ENCODE assay signal across 10 cellular contexts in genomic region chr10:59234814-59235429, GRCh38. TPM values are rescaled to one million over a fixed set of nuclear protein-coding genes. Genes with fewer than 3 reads are reported as not detected.
DNase-seq lines count a peak whose midpoint lies in the region; ATAC-seq and TF ChIP-seq lines count a peak whose summit lies in the region.
"Had no signal": no experiment of that assay in that cellular context is flagged by ENCODE, and none has a peak within 500 bp of the region (broad histone marks: within the 10 kb centered on the region; RNA-seq: fewer than 3 reads in every experiment).

No MANE protein-coding gene starts in this region.

- peak; percentile 42 for DNase-seq in ELR (ENCODE audit: low read depth)
- DNase-seq in adipocyte (ENCODE audit: low read depth) = peak; percentile 63
- DNase-seq in left lung = no peak
- no peak for DNase-seq in T-helper 2 cell treated with Interferon-gamma antibody and Interleukin-4, amounts not matched to agents 5 μg/mL and 100 μg/mL, for 36 hours (ENCODE audit: low spot score)
- DNase-seq in activated CD4-positive, alpha-beta T cell treated with anti-CD3 and anti-CD28 coated beads for 1 hour = no peak
- DNase-seq in GDM1 (lab: John Stamatoyannopoulos, UW) = no peak
- DNase-seq: activated B cell treated with CpG ODN at 0.5 μM for 24 hours had no signal

- H3K27ac Mint-ChIP-seq in T-helper 2 cell treated with Interferon-gamma antibody and Interleukin-4, amounts not matched to agents 5 μg/mL and 100 μg/mL, for 36 hours = no peak overlapping the region
- H3K27ac Mint-ChIP-seq: activated B cell treated with CpG ODN at 0.5 μM for 24 hours had no signal

- TF ChIP-seq CTCF in KMS-11 (conservative IDR thresholded peaks at IDR 0.05; ENCODE audit: low read depth, low read length) = peak; percentile 65
- TF ChIP-seq CTCF in left lung (IDR thresholded peaks at IDR 0.05) = peak in 1 of 2 donors; percentile 35

- no peaks in the 10 kb centered on the region for H3K36me3 Mint-ChIP-seq in T-helper 2 cell treated with Interferon-gamma antibody and Interleukin-4, amounts not matched to agents 5 μg/mL and 100 μg/mL, for 36 hours (ENCODE audit: low read depth)

- no peaks in the 10 kb centered on the region for H4K20me1 ChIP-seq in KMS-11 (ENCODE audit: insufficient read depth)

- no peak overlapping the region for H3K4me2 ChIP-seq in KMS-11

- H3K9me3 ChIP-seq in adipocyte (ENCODE audit: control insufficient read depth, low read length) (no peaks in the 10 kb centered on the region), left lung (no peaks in the 10 kb centered on the region)

- ATAC-seq in left lung (peak; percentile 35), GM21619 (IDR thresholded peaks at IDR 0.05; ENCODE audit: unreplicated experiment) (no peak)

- H3K27ac ChIP-seq in KMS-11 (no peak overlapping the region), left lung (no peak overlapping the region)
- H3K27ac ChIP-seq: skin epidermis had no signal

- H3K4me3 ChIP-seq in KMS-11 (IDR thresholded peaks at IDR 0.05; ENCODE audit: insufficient read depth, low read depth, low read length) (no peak overlapping the region), adipocyte (ENCODE audit: low read length) (no peak overlapping the region), left lung (no peak overlapping the region)
- H3K4me3 ChIP-seq: skin epidermis had no signal

- H3K36me3 ChIP-seq in KMS-11 (ENCODE audit: insufficient read depth) = no peaks in the 10 kb centered on the region
- H3K36me3 ChIP-seq in adipocyte (ENCODE audit: control insufficient read depth, insufficient read depth, low read length, severe bottlenecking) = no peaks in the 10 kb centered on the region
- H3K36me3 ChIP-seq in left lung = no peaks in the 10 kb centered on the region

- H3K9me3 Mint-ChIP-seq in T-helper 2 cell treated with Interferon-gamma antibody and Interleukin-4, amounts not matched to agents 5 μg/mL and 100 μg/mL, for 36 hours = no peaks in the 10 kb centered on the region

- H2AFZ ChIP-seq in KMS-11 (ENCODE audit: low read depth) = no peak overlapping the region

- H3K4me1 ChIP-seq in KMS-11 (ENCODE audit: low read depth, poor library complexity, severe bottlenecking) = no peaks in the 10 kb centered on the region
- H3K4me1 ChIP-seq in adipocyte (ENCODE audit: control insufficient read depth, insufficient read depth, low read length) = no peaks in the 10 kb centered on the region
- H3K4me1 ChIP-seq in left lung = no peaks in the 10 kb centered on the region

- no peaks in the 10 kb centered on the region for H3K4me1 Mint-ChIP-seq in T-helper 2 cell treated with Interferon-gamma antibody and Interleukin-4, amounts not matched to agents 5 μg/mL and 100 μg/mL, for 36 hours (ENCODE audit: low read depth)
- H3K4me1 Mint-ChIP-seq: activated B cell treated with CpG ODN at 0.5 μM for 24 hours had no signal

- H3K27me3 Mint-ChIP-seq in T-helper 2 cell treated with Interferon-gamma antibody and Interleukin-4, amounts not matched to agents 5 μg/mL and 100 μg/mL, for 36 hours (ENCODE audit: low read depth) = no peaks in the 10 kb centered on the region

- H3K9ac ChIP-seq in KMS-11 = no peak overlapping the region
- H3K9ac ChIP-seq in adipocyte (ENCODE audit: low read length) = no peak overlapping the region

- H3K27me3 ChIP-seq in KMS-11 (ENCODE audit: insufficient read depth, low read depth) (no peaks in the 10 kb centered on the region), adipocyte (replicated peaks; ENCODE audit: control insufficient read depth, insufficient read depth, low read length) (no peaks in the 10 kb centered on the region), left lung (no peaks in the 10 kb centered on the region)

- H3K4me3 Mint-ChIP-seq in T-helper 2 cell treated with Interferon-gamma antibody and Interleukin-4, amounts not matched to agents 5 μg/mL and 100 μg/mL, for 36 hours = no peak overlapping the region
- H3K4me3 Mint-ChIP-seq: activated B cell treated with CpG ODN at 0.5 μM for 24 hours had no signal

- H3K79me2 ChIP-seq in KMS-11 (ENCODE audit: insufficient read depth, low read depth) = no peaks in the 10 kb centered on the region

- intact Hi-C loops in left lung (cut with DNase I) = no loop called here

RNA-seq across cellular contexts. Expression of gene PHYHIPL, which starts 58.5 kb away (rescaled TPM):
- total RNA-seq in left lung = not detected
- total RNA-seq: activated B cell treated with CpG ODN at 0.5 μM for 24 hours had no signal

Comparison
In these comparisons a context has a peak if more than half of its experiments do, and no peak if none do; other contexts are left out.
1. DNase-seq: peak in ELR (single experiment) and adipocyte (single experiment); none in left lung (0 of 2), T-helper 2 cell treated with Interferon-gamma antibody and Interleukin-4, amounts not matched to agents 5 μg/mL and 100 μg/mL, for 36 hours (single experiment), activated CD4-positive, alpha-beta T cell treated with anti-CD3 and anti-CD28 coated beads for 1 hour (single experiment) and GDM1 (single experiment).